In the genomic region with DNA sequence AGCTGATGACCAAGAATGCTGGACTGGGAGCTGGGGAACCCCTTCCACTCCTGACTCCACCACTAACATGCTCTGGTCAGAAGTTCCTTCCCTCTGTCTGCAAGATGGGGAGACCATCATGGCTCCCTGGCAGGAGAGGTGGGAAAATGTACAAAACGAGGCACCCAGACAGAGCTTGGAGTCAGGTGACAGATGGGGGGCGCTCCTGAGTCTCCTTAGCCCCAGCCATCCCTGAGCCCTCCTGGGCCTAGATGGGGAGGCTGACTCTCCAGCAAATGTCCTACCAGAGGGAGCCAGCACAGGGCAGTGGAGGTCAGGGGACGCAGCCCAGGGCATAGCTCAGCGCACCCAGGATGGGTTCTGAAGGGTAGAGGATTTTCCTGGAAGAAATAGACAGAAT, we compare ENCODE assay signal across 24 cellular contexts. TPM values are rescaled to one million over a fixed set of nuclear protein-coding genes. Genes with fewer than 3 reads are reported as not detected.
DNase-seq lines count a peak whose midpoint lies in the region; ATAC-seq and TF ChIP-seq lines count a peak whose summit lies in the region.
"Had no signal": no experiment of that assay in that cellular context is flagged by ENCODE, and none has a peak within 500 bp of the region (broad histone marks: within the 10 kb centered on the region; RNA-seq: fewer than 3 reads in every experiment).

No MANE protein-coding gene starts in this region.

- peak; percentile 24 for DNase-seq in activated CD8-positive, alpha-beta T cell treated with anti-CD3 and anti-CD28 coated beads for 36 hours
- no peak for DNase-seq in activated CD8-positive, alpha-beta T cell treated with anti-CD3 and anti-CD28 coated beads, Interleukin-2, amount 10 ng/mL, durations not matched to agents 7 days and 5 days
- DNase-seq in WTC11 (ENCODE audit: low spot score) = peak; percentile 75
- DNase-seq in neuronal stem cell (ENCODE audit: low spot score) = no peak
- DNase-seq in NCI-H526 (lab: John Stamatoyannopoulos, UW) = no peak
- no peak for DNase-seq in NCI-H1694 treated with DMSO at 0.1 percent for 48 hours (lab: John Stamatoyannopoulos, UW)
- DNase-seq in SJCRH30 = no peak
- DNase-seq: activated CD4-positive, alpha-beta memory T cell treated with anti-CD3 and anti-CD28 coated beads for 36 hours; activated effector memory CD4-positive, alpha-beta T cell treated with anti-CD3 and anti-CD28 coated beads, Interleukin-2, amount 50 U/mL, for 16 hours; body of pancreas; foreskin fibroblast; GDM1; heart left ventricle; left cardiac atrium; mesenchymal stem cell; MV-4-11; NCI-H187; NCI-H774; nucleus accumbens had no signal

- H3K9ac ChIP-seq in KMS-11 (no peak overlapping the region), neuronal stem cell (ENCODE audit: low read depth, low read length, poor library complexity) (peak overlapping the region; percentile 45)

- no peak overlapping the region for H3K23ac ChIP-seq in neuronal stem cell (ENCODE audit: low read depth, low read length, poor library complexity)

- no peaks in the 10 kb centered on the region for H3K4me1 Mint-ChIP-seq in activated CD8-positive, alpha-beta T cell treated with anti-CD3 and anti-CD28 coated beads for 36 hours (ENCODE audit: low read depth)
- no peaks in the 10 kb centered on the region for H3K4me1 Mint-ChIP-seq in activated CD8-positive, alpha-beta T cell treated with anti-CD3 and anti-CD28 coated beads, Interleukin-2, amount 10 ng/mL, durations not matched to agents 7 days and 5 days (ENCODE audit: low read depth)
- H3K4me1 Mint-ChIP-seq in WTC11 = 0 out of 2 replicates have a peak, but pooled peaks cover 4% of the 10 kb centered on the region

- H3K27ac Mint-ChIP-seq in activated CD8-positive, alpha-beta T cell treated with anti-CD3 and anti-CD28 coated beads for 36 hours = no peak overlapping the region
- no peak overlapping the region for H3K27ac Mint-ChIP-seq in activated CD8-positive, alpha-beta T cell treated with anti-CD3 and anti-CD28 coated beads, Interleukin-2, amount 10 ng/mL, durations not matched to agents 7 days and 5 days
- H3K27ac Mint-ChIP-seq in WTC11 = no peak overlapping the region
- H3K27ac Mint-ChIP-seq: activated CD4-positive, alpha-beta memory T cell treated with anti-CD3 and anti-CD28 coated beads for 36 hours had no signal

- no peak overlapping the region for H3K4ac ChIP-seq in neuronal stem cell (ENCODE audit: low read length)

- H3K4me1 ChIP-seq in KMS-11 (ENCODE audit: low read depth, poor library complexity, severe bottlenecking) (no peaks in the 10 kb centered on the region), neuronal stem cell (ENCODE audit: control insufficient read depth in 2 of 2, insufficient read depth in 1 of 2, low read depth in 1 of 2, low read length in 2 of 2) (peaks cover 4 to 12% of the 10 kb centered on the region in 2 donors), SJCRH30 (no peaks in the 10 kb centered on the region)
- H3K4me1 ChIP-seq: body of pancreas had no signal

- H3K4me3 ChIP-seq in KMS-11 (IDR thresholded peaks at IDR 0.05; ENCODE audit: insufficient read depth, low read depth, low read length) = no peak overlapping the region
- no peak overlapping the region for H3K4me3 ChIP-seq in neuronal stem cell (ENCODE audit: low read length in 2 of 2)
- no peak overlapping the region for H3K4me3 ChIP-seq in SJCRH30
- H3K4me3 ChIP-seq: body of pancreas, heart left ventricle, smooth muscle cell had no signal

- WGBS in neuronal stem cell (ENCODE audit: extremely low coverage in 2 of 2, insufficient read length in 2 of 2, insufficient replicate concordance in 1 of 2), 2 donors = no CpG with 5 or more reads among the region's 4 CpGs

- H2AFZ ChIP-seq in KMS-11 (ENCODE audit: low read depth) (no peak overlapping the region), neuronal stem cell (ENCODE audit: low read length) (no peak overlapping the region)

- H2BK5ac ChIP-seq in neuronal stem cell (ENCODE audit: low read length) = no peak overlapping the region

- no peak overlapping the region for H4K8ac ChIP-seq in neuronal stem cell (ENCODE audit: low read depth, low read length)

- peak; percentile 42 for ATAC-seq in activated CD8-positive, alpha-beta T cell treated with anti-CD3 and anti-CD28 coated beads for 36 hours
- ATAC-seq in activated CD8-positive, alpha-beta T cell treated with anti-CD3 and anti-CD28 coated beads, Interleukin-2, amount 10 ng/mL, durations not matched to agents 7 days and 5 days = no peak
- ATAC-seq in WTC11 = peak; percentile 91
- ATAC-seq: body of pancreas, heart left ventricle, left cardiac atrium, Right ventricle myocardium inferior had no signal

- H2AK5ac ChIP-seq in neuronal stem cell (ENCODE audit: low read depth, low read length) = no peak overlapping the region

- H2BK12ac ChIP-seq in neuronal stem cell (ENCODE audit: low read length) = no peak overlapping the region

- no peak for TF ChIP-seq CTCF in activated CD8-positive, alpha-beta T cell treated with anti-CD3 and anti-CD28 coated beads for 36 hours (IDR thresholded peaks at IDR 0.05)
- peak; percentile 23; the same call in 1 of the 2 replicates for TF ChIP-seq CTCF in KMS-11 (conservative IDR thresholded peaks at IDR 0.05; ENCODE audit: low read depth, low read length)
- TF ChIP-seq CTCF in WTC11 (IDR thresholded peaks at IDR 0.05) = 0 out of 2 replicates have a peak, but pooled peaks have one; percentile 35

- H3K9me3 Mint-ChIP-seq in activated CD8-positive, alpha-beta T cell treated with anti-CD3 and anti-CD28 coated beads for 36 hours = no peaks in the 10 kb centered on the region
- H3K9me3 Mint-ChIP-seq in activated CD8-positive, alpha-beta T cell treated with anti-CD3 and anti-CD28 coated beads, Interleukin-2, amount 10 ng/mL, durations not matched to agents 7 days and 5 days (ENCODE audit: insufficient read depth) = no peaks in the 10 kb centered on the region
- no peaks in the 10 kb centered on the region for H3K9me3 Mint-ChIP-seq in WTC11
- H3K9me3 Mint-ChIP-seq: activated CD4-positive, alpha-beta memory T cell treated with anti-CD3 and anti-CD28 coated beads for 36 hours had no signal

- no peaks in the 10 kb centered on the region for H3K79me2 ChIP-seq in KMS-11 (ENCODE audit: insufficient read depth, low read depth)

- H3K18ac ChIP-seq in neuronal stem cell (ENCODE audit: low read length) = no peak overlapping the region

- H3K36me3 Mint-ChIP-seq in activated CD8-positive, alpha-beta T cell treated with anti-CD3 and anti-CD28 coated beads for 36 hours (ENCODE audit: low read depth) = no peaks in the 10 kb centered on the region
- H3K36me3 Mint-ChIP-seq in activated CD8-positive, alpha-beta T cell treated with anti-CD3 and anti-CD28 coated beads, Interleukin-2, amount 10 ng/mL, durations not matched to agents 7 days and 5 days (ENCODE audit: low read depth) = no peaks in the 10 kb centered on the region
- no peaks in the 10 kb centered on the region for H3K36me3 Mint-ChIP-seq in WTC11
- H3K36me3 Mint-ChIP-seq: activated CD4-positive, alpha-beta memory T cell treated with anti-CD3 and anti-CD28 coated beads for 36 hours had no signal

- H4K91ac ChIP-seq in neuronal stem cell (ENCODE audit: low read depth, low read length, poor library complexity) = no peak overlapping the region

- H3K27me3 ChIP-seq in KMS-11 (ENCODE audit: insufficient read depth, low read depth) (no peaks in the 10 kb centered on the region), neuronal stem cell (ENCODE audit: control insufficient read depth in 3 of 3, insufficient read depth in 3 of 3, low read depth in 1 of 3, low read length in 3 of 3) (no peaks in the 10 kb centered on the region), SJCRH30 (no peaks in the 10 kb centered on the region)
- H3K27me3 ChIP-seq: body of pancreas had no signal

- H3K14ac ChIP-seq in neuronal stem cell (ENCODE audit: low read length) = no peak overlapping the region

- H3K27ac ChIP-seq in KMS-11 = no peak overlapping the region
- H3K27ac ChIP-seq in neuronal stem cell (replicated peaks; ENCODE audit: low read length) = no peak overlapping the region
- no peak overlapping the region for H3K27ac ChIP-seq in SJCRH30
- H3K27ac ChIP-seq: body of pancreas had no signal

- no peaks in the 10 kb centered on the region for H3K27me3 Mint-ChIP-seq in activated CD8-positive, alpha-beta T cell treated with anti-CD3 and anti-CD28 coated beads for 36 hours
- no peaks in the 10 kb centered on the region for H3K27me3 Mint-ChIP-seq in activated CD8-positive, alpha-beta T cell treated with anti-CD3 and anti-CD28 coated beads, Interleukin-2, amount 10 ng/mL, durations not matched to agents 7 days and 5 days (ENCODE audit: low read depth)
- H3K27me3 Mint-ChIP-seq in WTC11 (ENCODE audit: low read depth) = peaks cover 2% of the 10 kb centered on the region; the same call in 1 of the 2 replicates
- H3K27me3 Mint-ChIP-seq: activated CD4-positive, alpha-beta memory T cell treated with anti-CD3 and anti-CD28 coated beads for 36 hours had no signal

- no peaks in the 10 kb centered on the region for H3K36me3 ChIP-seq in KMS-11 (ENCODE audit: insufficient read depth)
- H3K36me3 ChIP-seq in neuronal stem cell (replicated peaks in 1 of 2; ENCODE audit: control insufficient read depth in 2 of 2, insufficient read depth in 2 of 2, low read length in 2 of 2) = no peaks in the 10 kb centered on the region
- H3K36me3 ChIP-seq in SJCRH30 = no peaks in the 10 kb centered on the region
- H3K36me3 ChIP-seq: heart left ventricle had no signal

- H3K9me3 ChIP-seq in neuronal stem cell (replicated peaks in 1 of 2; ENCODE audit: control insufficient read depth in 2 of 2, insufficient read depth in 1 of 2, low read depth in 1 of 2, low read length in 2 of 2) (no peaks in the 10 kb centered on the region), SJCRH30 (replicated peaks) (no peaks in the 10 kb centered on the region)
- H3K9me3 ChIP-seq: body of pancreas, heart left ventricle had no signal

- no peak overlapping the region for H3K4me2 ChIP-seq in KMS-11
- no peak overlapping the region for H3K4me2 ChIP-seq in neuronal stem cell (ENCODE audit: insufficient read depth, low read length, poor library complexity, severe bottlenecking)
- H3K4me2 ChIP-seq: smooth muscle cell had no signal

- no peak overlapping the region for H3K4me3 Mint-ChIP-seq in activated CD8-positive, alpha-beta T cell treated with anti-CD3 and anti-CD28 coated beads for 36 hours
- H3K4me3 Mint-ChIP-seq in activated CD8-positive, alpha-beta T cell treated with anti-CD3 and anti-CD28 coated beads, Interleukin-2, amount 10 ng/mL, durations not matched to agents 7 days and 5 days = no peak overlapping the region
- H3K4me3 Mint-ChIP-seq in WTC11 = no peak overlapping the region
- H3K4me3 Mint-ChIP-seq: activated CD4-positive, alpha-beta memory T cell treated with anti-CD3 and anti-CD28 coated beads for 36 hours had no signal

- POLR2A ChIA-PET in activated CD8-positive, alpha-beta T cell treated with anti-CD3 and anti-CD28 coated beads for 36 hours (lab: Charles Lee) = interaction anchor here (1.1 kb wide), 1 partner anchor 10 kb away, joined by 3 read pairs; no protein-coding TSS in a partner anchor
- POLR2A ChIA-PET in activated CD8-positive, alpha-beta T cell treated with anti-CD3 and anti-CD28 coated beads, Interleukin-2, amount 10 ng/mL, durations not matched to agents 7 days and 5 days (lab: Charles Lee) = no interaction called here
- POLR2A ChIA-PET in WTC11 (lab: Charles Lee) = no interaction called here

- H3K79me1 ChIP-seq in neuronal stem cell (ENCODE audit: low read depth, low read length) = no peaks in the 10 kb centered on the region

- no peak overlapping the region for H2BK120ac ChIP-seq in neuronal stem cell (ENCODE audit: low read depth, low read length)

- intact Hi-C loops in activated CD8-positive, alpha-beta T cell treated with anti-CD3 and anti-CD28 coated beads for 36 hours (cut with micrococcal nuclease) = no loop called here

- CTCF ChIA-PET in activated CD8-positive, alpha-beta T cell treated with anti-CD3 and anti-CD28 coated beads for 36 hours (lab: Charles Lee) = interaction anchor here (2.5 kb wide), 1 partner anchor 21 kb away, joined by 6 read pairs; no protein-coding TSS in a partner anchor
- CTCF ChIA-PET in activated CD8-positive, alpha-beta T cell treated with anti-CD3 and anti-CD28 coated beads, Interleukin-2, amount 10 ng/mL, durations not matched to agents 7 days and 5 days (lab: Charles Lee) = no interaction called here
- CTCF ChIA-PET in WTC11 (lab: Charles Lee) = interaction anchor here (0.5 to 4.7 kb wide), 27 partner anchors 8 to 345 kb away, joined by 3 to 54 read pairs (median 5); a partner anchor contains a TSS

- no peak overlapping the region for H2BK15ac ChIP-seq in neuronal stem cell (ENCODE audit: low read length)

- H4K20me1 ChIP-seq in KMS-11 (ENCODE audit: insufficient read depth) = no peaks in the 10 kb centered on the region

RNA-seq across cellular contexts. Expression of a gene that starts 20.0 kb away (rescaled TPM):
- not detected for total RNA-seq in activated CD8-positive, alpha-beta T cell treated with anti-CD3 and anti-CD28 coated beads for 36 hours
- not detected for total RNA-seq in activated CD8-positive, alpha-beta T cell treated with anti-CD3 and anti-CD28 coated beads, Interleukin-2, amount 10 ng/mL, durations not matched to agents 7 days and 5 days
- 3.1 to 3.3 TPM (median 3.2 TPM) in 3 replicates for total RNA-seq in WTC11 (2021)
- polyA plus RNA-seq in neuronal stem cell (2013, experiment 1 of 2) = 6.0 TPM
- 5.6 TPM for polyA plus RNA-seq in neuronal stem cell (2013, experiment 2 of 2)
- total RNA-seq in SJCRH30 (2014; rRNA removed; shearing (Covaris generic)) = 0.04 and 0.25 TPM in 2 replicates
- total RNA-seq: activated CD4-positive, alpha-beta memory T cell treated with anti-CD3 and anti-CD28 coated beads for 36 hours; body of pancreas; smooth muscle cell; subcutaneous adipose tissue; ureter had no signal
- polyA plus RNA-seq: smooth muscle cell had no signal

RNA-seq across cellular contexts. Expression of a gene that starts 32.9 kb away (rescaled TPM):
- total RNA-seq in activated CD8-positive, alpha-beta T cell treated with anti-CD3 and anti-CD28 coated beads for 36 hours = 1 to 10 TPM; 1.7 to 2.1 TPM
- 1 to 10 TPM in 1 of 2 experiments, under 1 TPM in 1; 0.99 to 1.0 TPM for total RNA-seq in activated CD8-positive, alpha-beta T cell treated with anti-CD3 and anti-CD28 coated beads, Interleukin-2, amount 10 ng/mL, durations not matched to agents 7 days and 5 days
- 5.7 to 10.3 TPM (median 7.7 TPM) in 3 replicates for total RNA-seq in WTC11 (2021)
- 11.1 TPM for polyA plus RNA-seq in neuronal stem cell (2013, experiment 1 of 2)
- polyA plus RNA-seq in neuronal stem cell (2013, experiment 2 of 2) = 11.0 TPM
- 2.2 and 2.3 TPM in 2 replicates for total RNA-seq in SJCRH30 (2014; rRNA removed; shearing (Covaris generic))

Comparison
In these comparisons a context has a peak if more than half of its experiments do, and no peak if none do; other contexts are left out.
1. DNase-seq: peak in activated CD8-positive, alpha-beta T cell treated with anti-CD3 and anti-CD28 coated beads for 36 hours (single experiment) and WTC11 (single experiment); none in activated CD8-positive, alpha-beta T cell treated with anti-CD3 and anti-CD28 coated beads, Interleukin-2, amount 10 ng/mL, durations not matched to agents 7 days and 5 days (single experiment), neuronal stem cell (single experiment), NCI-H526 (0 of 2), NCI-H1694 treated with DMSO at 0.1 percent for 48 hours (single experiment) and SJCRH30 (0 of 2).